In genomic region chrX:149877636-149878035, GRCh38 we compare ENCODE assay signal across 29 cellular contexts. TPM values are rescaled to one million over a fixed set of nuclear protein-coding genes. Genes with fewer than 3 reads are reported as not detected.
DNase-seq lines count a peak whose midpoint lies in the region; ATAC-seq, FAIRE-seq and TF ChIP-seq lines count a peak whose summit lies in the region.
"Had no signal": no experiment of that assay in that cellular context is flagged by ENCODE, and none has a peak within 500 bp of the region (broad histone marks: within the 10 kb centered on the region; RNA-seq: fewer than 3 reads in every experiment).

No MANE protein-coding gene starts in this region.

- DNase-seq in ELR (ENCODE audit: low read depth) (peak; percentile 56), RCC 7860 (ENCODE audit: low spot score) (peak; percentile 7), choroid plexus epithelial cell (ENCODE audit: low read depth) (peak; percentile 9), myocyte (ENCODE audit: low read depth) (peak; percentile 5), body of pancreas (no peak), ecto neural progenitor cell (ENCODE audit: low spot score) (no peak), C1 segment of cervical spinal cord (lab: John Stamatoyannopoulos, UW) (no peak)
- no peak for DNase-seq in NK-92 treated with Interleukin-12 subunit alpha and Interleukin-12 subunit beta, amount 100 ng/mL, for 24 hours (lab: John Stamatoyannopoulos, UW)
- DNase-seq: activated CD8-positive, alpha-beta memory T cell treated with anti-CD3 and anti-CD28 coated beads for 24 hours; activated T-cell treated with anti-CD3 and anti-CD28 coated beads, Interleukin-2, amount 50 U/mL, for 24 hours; amniotic stem cell; CD4-positive, alpha-beta memory T cell; dorsolateral prefrontal cortex; HFFc6; Kasumi-1; lower lobe of right lung; NCI-H1105 treated with DMSO at 0.1 percent for 48 hours; NCI-H2107; small intestine; stimulated activated CD4-positive, alpha-beta T cell treated with anti-CD3 and anti-CD28 coated beads, Interleukin-2, amount 100 ng/mL, for 24 hours; testis had no signal

- no peaks in the 10 kb centered on the region for H3K9me3 ChIP-seq in body of pancreas
- H3K9me3 ChIP-seq: lower lobe of right lung, neutrophil, testis had no signal

- H3K4me3 ChIP-seq in choroid plexus epithelial cell (ENCODE audit: low read depth, low read length) (no peak overlapping the region), body of pancreas (no peak overlapping the region)
- H3K4me3 ChIP-seq: dorsolateral prefrontal cortex, lower lobe of right lung, testis had no signal

- H3K27me3 ChIP-seq in body of pancreas: no peaks in the 10 kb centered on the region
- H3K27me3 ChIP-seq: neutrophil, testis had no signal

- intact Hi-C loops in body of pancreas (cut with DNase I): no loop called here

- ATAC-seq in body of pancreas: no peak
- ATAC-seq: lower lobe of right lung; Right ventricle myocardium inferior; stimulated activated memory B cell treated with anti-CD40 and anti-IgM and Interleukin-4, amounts not matched to agents 10 μg/mL and 1 μg/mL and 100 μg/mL, for 72 hours had no signal

- WGBS in body of pancreas, 2 donors: 62 to 86% methylated on average over 4 of the region's 4 CpGs

- H3K4me1 ChIP-seq in body of pancreas: no peaks in the 10 kb centered on the region
- H3K4me1 ChIP-seq: lower lobe of right lung, testis had no signal

- no peak for TF ChIP-seq POLR2A in body of pancreas (IDR thresholded peaks at IDR 0.05)

- TF ChIP-seq CTCF in choroid plexus epithelial cell (conservative IDR thresholded peaks at IDR 0.05; ENCODE audit: low read depth, low read length): no peak
- no peak for TF ChIP-seq CTCF in body of pancreas (IDR thresholded peaks at IDR 0.05)

- H3K36me3 ChIP-seq in body of pancreas (replicated peaks in 1 of 2; ENCODE audit: insufficient read depth in 1 of 2, low read depth in 2 of 2): no peaks in the 10 kb centered on the region
- H3K36me3 ChIP-seq: lower lobe of right lung, neutrophil had no signal

- FAIRE-seq in RCC 7860 (lab: Jason Lieb, UNC): no peak
- FAIRE-seq: GM12891, keratinocyte, small intestine had no signal

- no peak overlapping the region for H3K27ac ChIP-seq in body of pancreas
- H3K27ac ChIP-seq: dorsolateral prefrontal cortex, lower lobe of right lung, neutrophil, testis had no signal

RNA-seq across cellular contexts. Expression of gene MAGEA8, which starts 3.3 kb away (rescaled TPM):
- total RNA-seq in myocyte (not detected in 2 replicates), body of pancreas (not detected)
- polyA plus RNA-seq in myocyte (2012): not detected
- total RNA-seq: CD4-positive, alpha-beta memory T cell; dorsolateral prefrontal cortex; epithelial cell of proximal tubule; HFFc6; lower lobe of right lung; NCI-H460; pulmonary artery endothelial cell; Right ventricle myocardium inferior had no signal
- polyA plus RNA-seq: CD4-positive, alpha-beta memory T cell; keratinocyte; small intestine had no signal

RNA-seq across cellular contexts. Expression of gene HSFX4, which starts 51.7 kb away (rescaled TPM):
- total RNA-seq in myocyte (not detected in 2 replicates), body of pancreas (not detected)
- not detected for polyA plus RNA-seq in myocyte (2012)
- total RNA-seq: CD4-positive, alpha-beta memory T cell; epithelial cell of proximal tubule; HFFc6; lower lobe of right lung; NCI-H460; pulmonary artery endothelial cell; Right ventricle myocardium inferior had no signal
- polyA plus RNA-seq: CD4-positive, alpha-beta memory T cell; keratinocyte; small intestine had no signal

Comparison
In these comparisons a context has a peak if more than half of its experiments do, and no peak if none do; other contexts are left out.
1. DNase-seq: peak in ELR (single experiment), RCC 7860 (single experiment), choroid plexus epithelial cell (single experiment) and myocyte (single experiment); none in NK-92 treated with Interleukin-12 subunit alpha and Interleukin-12 subunit beta, amount 100 ng/mL, for 24 hours (single experiment), body of pancreas (0 of 4), ecto neural progenitor cell (single experiment) and C1 segment of cervical spinal cord (0 of 14).